ENCODE assay signal across 8 cellular contexts in genomic region chr15:67838789-67839332, GRCh38. TPM values are rescaled to one million over a fixed set of nuclear protein-coding genes. Genes with fewer than 3 reads are reported as not detected.
DNase-seq lines count a peak whose midpoint lies in the region; ATAC-seq, FAIRE-seq and TF ChIP-seq lines count a peak whose summit lies in the region.

No MANE protein-coding gene starts in this region.

- peak overlapping the region; percentile 97 for H3K4me2 ChIP-seq in HepG2 (ENCODE audit: low read depth, low read length)

- H4K20me1 ChIP-seq in HepG2 (ENCODE audit: insufficient read depth, low read length) = no peaks in the 10 kb centered on the region

- peak overlapping the region; percentile 95 for H2AFZ ChIP-seq in HepG2 (ENCODE audit: low read length)

- WGBS in HepG2 (ENCODE audit: low lambda C conversion rate) = 10% methylated on average over 23 of the region's 25 CpGs
- 7 to 15% (median 10%) methylated on average over 25 of the region's 25 CpGs for WGBS in stomach, 5 donors

- H3K27me3 ChIP-seq in NT2/D1 (ENCODE audit: insufficient read depth, insufficient read length) (peaks cover 44% of the 10 kb centered on the region), HepG2 (ENCODE audit: control insufficient read depth in 1 of 2, insufficient read depth in 2 of 2, low read length in 2 of 2) (peaks cover 0 to 25% of the 10 kb centered on the region in 2 experiments; a peak in 4 of 5 replicates), stomach (peaks cover 0 to 24% (median 23%) of the 10 kb centered on the region in 3 donors)

- TF ChIP-seq EP300 in HepG2 (IDR thresholded peaks at IDR 0.05; ENCODE audit: low read depth in 2 of 2, low read length in 2 of 2) (no peak), HepG2 (CRISPR knock-in tag; IDR thresholded peaks at IDR 0.05; ENCODE audit: borderline replicate concordance) (no peak), stomach (IDR thresholded peaks at IDR 0.05) (no peak)

- peaks cover 24% of the 10 kb centered on the region for H3K27me3 Mint-ChIP-seq in central memory CD8-positive, alpha-beta T cell

- DNase-seq in NOMO-1 treated with DMSO at 0.1 percent for 48 hours (lab: John Stamatoyannopoulos, UW; ENCODE audit: unreplicated experiment) (peak; percentile 57), NOMO-1 treated with dmso at 0.1 percent for 144 hours (lab: John Stamatoyannopoulos, UW; ENCODE audit: unreplicated experiment) (no peak), NT2/D1 (ENCODE audit: low read depth, low spot score) (no peak), HepG2 (ENCODE audit: low spot score) (peak; percentile 56), stomach (peak; percentile 76)
- no peak for DNase-seq in central memory CD8-positive, alpha-beta T cell (ENCODE audit: low spot score in 2 of 2)

- H3K36me3 Mint-ChIP-seq in central memory CD8-positive, alpha-beta T cell (ENCODE audit: insufficient read depth) = peaks cover 21% of the 10 kb centered on the region

- H3K79me2 ChIP-seq in HepG2 (ENCODE audit: insufficient read depth, low read length) = no peaks in the 10 kb centered on the region

- H3K4me1 Mint-ChIP-seq in central memory CD8-positive, alpha-beta T cell = peaks cover 46% of the 10 kb centered on the region

- TF ChIP-seq POLR2A in HepG2 (IDR thresholded peaks at IDR 0.05; ENCODE audit: insufficient read depth in 1 of 2, low read depth in 2 of 2, low read length in 2 of 2) (peak in 1 of 2 experiments; percentile 43; a peak in 1 of 4 replicates), stomach (IDR thresholded peaks at IDR 0.05) (no peak)

- peak overlapping the region; percentile 100 for H3K27ac Mint-ChIP-seq in central memory CD8-positive, alpha-beta T cell (ENCODE audit: low read depth)

- H3K4me1 ChIP-seq in NT2/D1 (ENCODE audit: insufficient read depth, insufficient read length) (peaks cover 16% of the 10 kb centered on the region), HepG2 (ENCODE audit: insufficient read depth, low read length) (peaks cover 74% of the 10 kb centered on the region), stomach (peaks cover 37 to 54% (median 46%) of the 10 kb centered on the region in 4 donors)

- peak overlapping the region; percentile 86 for H3K27ac ChIP-seq in HepG2 (ENCODE audit: extremely low read length, insufficient read depth, low read length)
- peak overlapping the region; percentile 44 to 99 (median 97) for H3K27ac ChIP-seq in stomach

- CTCF ChIA-PET in HepG2 (lab: Yijun Ruan, JAX; ENCODE audit: low intra/inter-chr PET ratio, low total read pairs) = no interaction called here

- no peaks in the 10 kb centered on the region for H3K9me3 Mint-ChIP-seq in central memory CD8-positive, alpha-beta T cell

- no peak for FAIRE-seq in HepG2 (lab: Jason Lieb, UNC)

- H3K4me3 ChIP-seq in NT2/D1 (ENCODE audit: insufficient read length, low read depth) (peak overlapping the region; percentile 36), HepG2 (replicated peaks in 1 of 3; ENCODE audit: insufficient read depth in 1 of 3, low read depth in 2 of 3, low read length in 3 of 3) (peak overlapping the region; percentile 59 to 98 (median 93)), stomach (peak overlapping the region; percentile 69 to 87 (median 74))

- H3K9ac ChIP-seq in NT2/D1 (ENCODE audit: insufficient read length, low read depth) (peak overlapping the region; percentile 51), HepG2 (ENCODE audit: insufficient read depth, low read depth, low read length) (peak overlapping the region; percentile 94)

- in situ Hi-C loops in HepG2 (cut with HindIII; ENCODE audit: extremely low pct_ligation_motif_present, low pct_unique_long_range_greater_than_20kb) = loop anchor here (5.0 to 10.0 kb wide), 2 partner anchors 382 to 894 kb away; no protein-coding TSS in a partner anchor

- no TSS peak for BruUV-seq in HepG2 (replicated peaks; lab: Mats Ljungman, UMichigan)

- ATAC-seq in central memory CD8-positive, alpha-beta T cell (replicated peaks; ENCODE audit: extremely low read depth, poor library complexity, severe bottlenecking) = no peak
- peak; percentile 63 for ATAC-seq in HepG2
- ATAC-seq in GM18870 (IDR thresholded peaks at IDR 0.05; ENCODE audit: unreplicated experiment) = no peak
- ATAC-seq in GM21390 (IDR thresholded peaks at IDR 0.05; ENCODE audit: unreplicated experiment) = no peak

- TF ChIP-seq RAD21 in HepG2 (CRISPR knock-in tag; IDR thresholded peaks at IDR 0.05) = peak; percentile 23; the same call in 1 of the 2 replicates

- TF ChIP-seq CTCF in HepG2 (CRISPR knock-in tag; IDR thresholded peaks at IDR 0.05) = peak; percentile 26; the same call in 1 of the 2 replicates
- peak in 1 of 7 experiments; percentile 24 for TF ChIP-seq CTCF in stomach (IDR thresholded peaks at IDR 0.05)

- H3K36me3 ChIP-seq in NT2/D1 (ENCODE audit: insufficient read depth, insufficient read length, low read length) (no peaks in the 10 kb centered on the region), HepG2 (replicated peaks in 1 of 2; ENCODE audit: control insufficient read depth in 1 of 2, insufficient read depth in 2 of 2, low read length in 2 of 2) (no peaks in the 10 kb centered on the region), stomach (no peaks in the 10 kb centered on the region)

- POLR2A ChIA-PET in HepG2 (lab: Yijun Ruan, JAX) = interaction anchor here (0.5 to 1.1 kb wide), 2 partner anchors 12 to 226 kb away, joined by 3 read pairs; no protein-coding TSS in a partner anchor

- H3K4me3 Mint-ChIP-seq in central memory CD8-positive, alpha-beta T cell = peak overlapping the region; percentile 91

- intact Hi-C loops in HepG2 (cut with micrococcal nuclease; ENCODE audit: unreplicated experiment) = loop anchor here (5.0 kb wide), 2 partner anchors 297 to 532 kb away; partner anchors contain the start of gene MAP2K5
- intact Hi-C loops in stomach (cut with DNase I; ENCODE audit: low total_unique reads) = no loop called here

- no peaks in the 10 kb centered on the region for H3K9me3 ChIP-seq in NT2/D1 (ENCODE audit: insufficient read depth, low read length)
- no peaks in the 10 kb centered on the region for H3K9me3 ChIP-seq in HepG2 (ENCODE audit: low read length)
- H3K9me3 ChIP-seq in stomach = no peaks in the 10 kb centered on the region

TF ChIP-seq in HepG2, 621 proteins besides CTCF, POLR2A, EP300 and RAD21 (continues in another document):
- peak; percentile 59; the same call in 1 of the 2 replicates for TF ChIP-seq CEBPB (IDR thresholded peaks at IDR 0.05; ENCODE audit: borderline replicate concordance, low read depth, low read length)

RNA-seq across cellular contexts. Expression of gene RNU6-1, which starts 1.0 kb away (rescaled TPM):
- total RNA-seq in HepG2 (2016; rRNA removed; fragmentation: Illumina TruSeq; extraction: Trizol) (under 0.01 TPM in 1 of 2 replicates, not detected in the other), stomach (not detected)
- total RNA-seq in HepG2 (2016; cell fraction: cytosol; rRNA removed; fragmentation: Illumina TruSeq; extraction: Trizol; ENCODE audit: low read depth) = under 0.01 TPM in 2 replicates
- under 0.01 TPM in 1 of 2 replicates, not detected in the other for total RNA-seq in HepG2 (2016; cell fraction: insoluble cytoplasmic fraction; rRNA removed; fragmentation: Illumina TruSeq; extraction: Trizol)
- under 0.01 TPM in 1 of 2 replicates, not detected in the other for total RNA-seq in HepG2 (2016; cell fraction: membrane; rRNA removed; fragmentation: Illumina TruSeq; extraction: Trizol)
- total RNA-seq in HepG2 (2016; cell fraction: nucleus; rRNA removed; fragmentation: Illumina TruSeq; extraction: Trizol) = not detected in 2 replicates
- polyA plus RNA-seq in HepG2 (2011; rRNA removed) (not detected in 2 replicates), stomach (not detected)
- not detected in 2 replicates for polyA plus RNA-seq in HepG2 (2011; cell fraction: cytosol; rRNA removed)
- not detected in 2 replicates for polyA plus RNA-seq in HepG2 (2011; cell fraction: nucleus; rRNA removed)
- not detected in 2 replicates for polyA plus RNA-seq in HepG2 (2012)
- not detected in 2 replicates for polyA plus RNA-seq in HepG2 (2016; cell fraction: cytosol; fragmentation: Illumina TruSeq; extraction: Trizol; ENCODE audit: low read depth)
- not detected in 2 replicates for polyA plus RNA-seq in HepG2 (2016; cell fraction: insoluble cytoplasmic fraction; fragmentation: Illumina TruSeq; extraction: Trizol; ENCODE audit: low read depth)
- not detected in 2 replicates for polyA plus RNA-seq in HepG2 (2016; cell fraction: membrane; fragmentation: Illumina TruSeq; extraction: Trizol; ENCODE audit: low read depth)
- not detected in 2 replicates for polyA plus RNA-seq in HepG2 (2016; cell fraction: nucleus; fragmentation: Illumina TruSeq; extraction: Trizol; ENCODE audit: insufficient read depth, low read depth)
- polyA minus RNA-seq in HepG2 (2011; rRNA and poly(A)+ RNA removed; ENCODE audit: low replicate concordance) = under 0.01 TPM in 1 of 2 replicates, not detected in the other
- polyA minus RNA-seq in HepG2 (2011; cell fraction: cytosol; rRNA and poly(A)+ RNA removed) = under 0.01 TPM in 1 of 2 replicates, not detected in the other
- not detected in 2 replicates for polyA minus RNA-seq in HepG2 (2011; cell fraction: nucleus; rRNA and poly(A)+ RNA removed)

RNA-seq across cellular contexts. Expression of gene SKOR1, which starts 13.6 kb away (rescaled TPM):
- total RNA-seq in HepG2 (2016; rRNA removed; fragmentation: Illumina TruSeq; extraction: Trizol) (0.09 and 0.10 TPM in 2 replicates), stomach (1 to 10 TPM in 2 of 5 donors, under 1 TPM in 2, not detected in 1; 0.14 to 5.8 (median 2.9) TPM)
- total RNA-seq in HepG2 (2016; cell fraction: cytosol; rRNA removed; fragmentation: Illumina TruSeq; extraction: Trizol; ENCODE audit: low read depth) = 0.10 TPM in 1 of 2 replicates, not detected in the other
- total RNA-seq in HepG2 (2016; cell fraction: insoluble cytoplasmic fraction; rRNA removed; fragmentation: Illumina TruSeq; extraction: Trizol) = 0.09 TPM in 1 of 2 replicates, not detected in the other
- total RNA-seq in HepG2 (2016; cell fraction: membrane; rRNA removed; fragmentation: Illumina TruSeq; extraction: Trizol) = not detected in 2 replicates
- 0.25 TPM in 1 of 2 replicates, not detected in the other for total RNA-seq in HepG2 (2016; cell fraction: nucleus; rRNA removed; fragmentation: Illumina TruSeq; extraction: Trizol)
- polyA plus RNA-seq in HepG2 (2011; rRNA removed) (0.11 and 0.14 TPM in 2 replicates), stomach (under 1 TPM in 2 of 3 donors, not detected in 1; 0.20 to 0.46 TPM)
- 0.04 and 0.09 TPM in 2 replicates for polyA plus RNA-seq in HepG2 (2011; cell fraction: cytosol; rRNA removed)
- polyA plus RNA-seq in HepG2 (2011; cell fraction: nucleus; rRNA removed) = 0.96 and 1.0 TPM in 2 replicates
- polyA plus RNA-seq in HepG2 (2012) = 0.27 and 0.28 TPM in 2 replicates
- polyA plus RNA-seq in HepG2 (2016; cell fraction: cytosol; fragmentation: Illumina TruSeq; extraction: Trizol; ENCODE audit: low read depth) = not detected in 2 replicates
- 0.05 and 0.14 TPM in 2 replicates for polyA plus RNA-seq in HepG2 (2016; cell fraction: insoluble cytoplasmic fraction; fragmentation: Illumina TruSeq; extraction: Trizol; ENCODE audit: low read depth)
- polyA plus RNA-seq in HepG2 (2016; cell fraction: membrane; fragmentation: Illumina TruSeq; extraction: Trizol; ENCODE audit: low read depth) = not detected in 2 replicates
- polyA plus RNA-seq in HepG2 (2016; cell fraction: nucleus; fragmentation: Illumina TruSeq; extraction: Trizol; ENCODE audit: insufficient read depth, low read depth) = 0.35 and 0.36 TPM in 2 replicates
- polyA minus RNA-seq in HepG2 (2011; rRNA and poly(A)+ RNA removed; ENCODE audit: low replicate concordance) = 0.28 and 0.80 TPM in 2 replicates
- polyA minus RNA-seq in HepG2 (2011; cell fraction: cytosol; rRNA and poly(A)+ RNA removed) = not detected in 2 replicates
- polyA minus RNA-seq in HepG2 (2011; cell fraction: nucleus; rRNA and poly(A)+ RNA removed) = 0.75 and 0.90 TPM in 2 replicates

Comparison
In these comparisons a context has a peak if more than half of its experiments do, and no peak if none do; other contexts are left out.
1. DNase-seq: peak in NOMO-1 treated with DMSO at 0.1 percent for 48 hours (single experiment), HepG2 (single experiment) and stomach (single experiment); none in NOMO-1 treated with dmso at 0.1 percent for 144 hours (single experiment), NT2/D1 (single experiment) and central memory CD8-positive, alpha-beta T cell (0 of 2).
2. H3K4me3 ChIP-seq: peak in every context shown above with its lines; median percentile 93 in HepG2; 74 in stomach; 36 in NT2/D1.